ENCODE assay signal across 10 cellular contexts in the genomic region with DNA sequence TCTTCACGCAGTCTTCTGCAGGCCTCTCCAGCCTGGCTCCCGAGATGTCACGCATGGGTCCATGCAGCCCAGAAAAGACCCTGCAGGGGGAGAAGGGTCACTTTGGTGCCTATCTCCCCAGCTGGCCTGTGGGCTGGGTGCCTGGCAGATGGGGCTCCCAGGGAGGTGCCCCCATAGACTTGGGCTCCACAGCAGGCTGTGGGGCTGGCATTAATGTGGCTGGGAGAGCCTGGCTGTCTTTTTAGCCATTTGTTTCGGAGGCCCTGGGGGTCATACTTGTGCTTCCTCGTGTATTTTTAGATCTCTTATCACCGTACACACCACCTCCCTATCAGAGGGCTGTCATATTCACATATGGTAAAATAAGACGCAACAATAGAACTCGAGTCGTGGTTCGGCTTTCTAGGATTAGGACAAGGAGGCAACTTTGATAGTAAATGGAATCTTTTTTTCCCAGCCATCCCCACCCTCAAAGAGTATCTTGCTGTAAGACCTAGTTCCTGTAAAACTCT.
DNase-seq lines count a peak whose midpoint lies in the region; ATAC-seq, FAIRE-seq and TF ChIP-seq lines count a peak whose summit lies in the region.
"Had no signal": no experiment of that assay in that cellular context is flagged by ENCODE, and none has a peak within 500 bp of the region (broad histone marks: within the 10 kb centered on the region; RNA-seq: fewer than 3 reads in every experiment).

No MANE protein-coding gene starts in this region.

- peaks cover 73% of the 10 kb centered on the region for H3K4me1 ChIP-seq in OCI-LY7 (ENCODE audit: insufficient read depth, low read length, poor library complexity, severe bottlenecking)
- peaks cover 29% of the 10 kb centered on the region for H3K4me1 ChIP-seq in endodermal cell (ENCODE audit: control insufficient read depth, insufficient read depth, low read length)
- H3K4me1 ChIP-seq in neural progenitor cell: peaks cover 22% of the 10 kb centered on the region

- H3K9ac ChIP-seq in endodermal cell (ENCODE audit: extremely low read depth, low read length, poor library complexity, severe bottlenecking): no peak overlapping the region
- H3K9ac ChIP-seq in neural progenitor cell: no peak overlapping the region

- peak overlapping the region; percentile 93 for H3K27ac Mint-ChIP-seq in CD4-positive, alpha-beta T cell
- H3K27ac Mint-ChIP-seq in endodermal cell: peak overlapping the region; percentile 19
- peak overlapping the region; percentile 69 for H3K27ac Mint-ChIP-seq in neural progenitor cell

- no TSS peak for BruUV-seq in OCI-LY7 (replicated peaks; lab: Mats Ljungman, UMichigan)

- H3K27me3 Mint-ChIP-seq in CD4-positive, alpha-beta T cell: no peaks in the 10 kb centered on the region
- H3K27me3 Mint-ChIP-seq in endodermal cell (ENCODE audit: insufficient read depth): no peaks in the 10 kb centered on the region
- peaks cover 8% of the 10 kb centered on the region for H3K27me3 Mint-ChIP-seq in neural progenitor cell (ENCODE audit: insufficient read depth, low read depth)

- H3K9me3 ChIP-seq in CD4-positive, alpha-beta T cell (ENCODE audit: control insufficient read depth, low read length): no peaks in the 10 kb centered on the region
- H3K9me3 ChIP-seq in OCI-LY7 (ENCODE audit: low read length): no peaks in the 10 kb centered on the region
- H3K9me3 ChIP-seq in endodermal cell (ENCODE audit: control insufficient read depth, low read length): no peaks in the 10 kb centered on the region
- no peaks in the 10 kb centered on the region for H3K9me3 ChIP-seq in neural progenitor cell (ENCODE audit: low read depth)
- H3K9me3 ChIP-seq: testis had no signal

- no peak overlapping the region for H2AFZ ChIP-seq in OCI-LY7 (ENCODE audit: low read length)
- no peak overlapping the region for H2AFZ ChIP-seq in neural progenitor cell (replicated peaks)

- H4K20me1 ChIP-seq in OCI-LY7 (ENCODE audit: insufficient read depth, low read length) (peaks cover 10% of the 10 kb centered on the region), neural progenitor cell (ENCODE audit: low read depth) (peaks cover 28% of the 10 kb centered on the region)

- H3K36me3 ChIP-seq in OCI-LY7 (ENCODE audit: insufficient read depth, low read length): peaks cover 37% of the 10 kb centered on the region; the same call in 1 of the 2 replicates
- H3K36me3 ChIP-seq in endodermal cell (ENCODE audit: control insufficient read depth, insufficient read depth, low read length): peaks cover 36% of the 10 kb centered on the region
- no peaks in the 10 kb centered on the region for H3K36me3 ChIP-seq in neural progenitor cell

- POLR2A ChIA-PET in CD4-positive, alpha-beta T cell (lab: Charles Lee): interaction anchor here (0.8 to 5.7 kb wide), 5 partner anchors 9 to 28 kb away, joined by 3 to 43 read pairs (median 10); no protein-coding TSS in a partner anchor
- POLR2A ChIA-PET in OCI-LY7 (lab: Charles Lee): interaction anchor here (0.7 to 1.3 kb wide), 2 partner anchors 19 to 27 kb away, joined by 3 read pairs; no protein-coding TSS in a partner anchor

- no peak for FAIRE-seq in H54 (lab: Jason Lieb, UNC)

- peaks cover 18% of the 10 kb centered on the region for H3K36me3 Mint-ChIP-seq in CD4-positive, alpha-beta T cell (ENCODE audit: low read depth)
- peaks cover 19% of the 10 kb centered on the region for H3K36me3 Mint-ChIP-seq in endodermal cell (ENCODE audit: low read depth)
- H3K36me3 Mint-ChIP-seq in neural progenitor cell: peaks cover 4% of the 10 kb centered on the region

- no peak for DNase-seq in CD4-positive, alpha-beta T cell
- DNase-seq in OCI-LY7 (ENCODE audit: low spot score) (no peak), endodermal cell (no peak), neural progenitor cell (ENCODE audit: low spot score) (no peak), H54 (ENCODE audit: insufficient read length, low spot score) (no peak), NCI-H2107 (lab: John Stamatoyannopoulos, UW) (no peak)
- no peak for DNase-seq in stimulated activated CD4-positive, alpha-beta T cell treated with anti-CD3 and anti-CD28 coated beads, Interleukin-15, amount 100 ng/mL, for 24 hours
- DNase-seq: NCI-H82, testis had no signal

- no peak for ATAC-seq in CD4-positive, alpha-beta T cell (ENCODE audit: poor library complexity)
- ATAC-seq in HG03565 (IDR thresholded peaks at IDR 0.05; ENCODE audit: unreplicated experiment): no peak

- no peak for TF ChIP-seq CTCF in CD4-positive, alpha-beta T cell (IDR thresholded peaks at IDR 0.05)
- no peak for TF ChIP-seq CTCF in OCI-LY7 (conservative IDR thresholded peaks at IDR 0.05; ENCODE audit: low read length)
- TF ChIP-seq CTCF in endodermal cell (conservative IDR thresholded peaks at IDR 0.05): no peak
- TF ChIP-seq CTCF in neural progenitor cell (IDR thresholded peaks at IDR 0.05): no peak

- H3K4me2 ChIP-seq in OCI-LY7 (ENCODE audit: low read length) (peak overlapping the region; percentile 68), neural progenitor cell (peak overlapping the region; percentile 66)

- no peaks in the 10 kb centered on the region for H3K27me3 ChIP-seq in CD4-positive, alpha-beta T cell (ENCODE audit: control insufficient read depth, insufficient read depth, low read length)
- no peaks in the 10 kb centered on the region for H3K27me3 ChIP-seq in endodermal cell (ENCODE audit: control insufficient read depth, insufficient read depth, low read length, poor library complexity, severe bottlenecking)
- H3K27me3 ChIP-seq in neural progenitor cell: no peaks in the 10 kb centered on the region
- H3K27me3 ChIP-seq: testis had no signal

- H3K9me3 Mint-ChIP-seq in CD4-positive, alpha-beta T cell: no peaks in the 10 kb centered on the region
- H3K9me3 Mint-ChIP-seq in endodermal cell (no peaks in the 10 kb centered on the region), neural progenitor cell (no peaks in the 10 kb centered on the region)

- CTCF ChIA-PET in CD4-positive, alpha-beta T cell (lab: Charles Lee): interaction anchor here (0.9 to 15.5 kb wide), 6 partner anchors 15 to 43 kb away, joined by 3 to 254 read pairs (median 11); no protein-coding TSS in a partner anchor
- CTCF ChIA-PET in OCI-LY7 (lab: Charles Lee; ENCODE audit: unreplicated experiment): no interaction called here

- H3K4me3 ChIP-seq in OCI-LY7 (ENCODE audit: low read depth, low read length, poor library complexity, severe bottlenecking) (peak overlapping the region; percentile 33), endodermal cell (ENCODE audit: low read length) (peak overlapping the region; percentile 38), neural progenitor cell (no peak overlapping the region)
- H3K4me3 ChIP-seq: testis had no signal

- TF ChIP-seq POLR2A in H54 (IDR thresholded peaks at IDR 0.05; ENCODE audit: low read depth, low read length): no peak

- 88 to 100% methylated on average over 1 to 10 of the region's 10 CpGs for WGBS in endodermal cell (ENCODE audit: insufficient coverage in 1 of 2, insufficient read length in 1 of 2), 2 experiments

- peak overlapping the region; percentile 64 for H3K27ac ChIP-seq in CD4-positive, alpha-beta T cell (ENCODE audit: low read depth, low read length)
- H3K27ac ChIP-seq in OCI-LY7 (ENCODE audit: low read depth, low read length, poor library complexity, severe bottlenecking) (peak overlapping the region; percentile 29), endodermal cell (ENCODE audit: low read depth, low read length) (no peak overlapping the region), neural progenitor cell (no peak overlapping the region)

- peaks cover 99% of the 10 kb centered on the region for H3K79me2 ChIP-seq in OCI-LY7 (ENCODE audit: insufficient read depth, low read depth, low read length)
- H3K79me2 ChIP-seq in neural progenitor cell (ENCODE audit: low read depth): no peaks in the 10 kb centered on the region

- intact Hi-C loops in CD4-positive, alpha-beta T cell (cut with DNase I, micrococcal nuclease): loop anchor here (2.0 to 10.0 kb wide), 2 partner anchors 43 to 263 kb away; partner anchors contain the start of gene UBE2F (in 1 of the 2)
- intact Hi-C loops in OCI-LY7 (cut with micrococcal nuclease; ENCODE audit: unreplicated experiment): no loop called here

- H3F3A ChIP-seq in neural progenitor cell (ENCODE audit: low read depth): no peaks in the 10 kb centered on the region

- H3K4me1 Mint-ChIP-seq in CD4-positive, alpha-beta T cell (ENCODE audit: low read depth): peaks cover 95% of the 10 kb centered on the region
- H3K4me1 Mint-ChIP-seq in endodermal cell (peaks cover 49% of the 10 kb centered on the region), neural progenitor cell (peaks cover 68% of the 10 kb centered on the region)

- no peaks in the 10 kb centered on the region for H3K9me2 ChIP-seq in OCI-LY7 (ENCODE audit: insufficient read depth, low read length)

- peak overlapping the region; percentile 78 for H3K4me3 Mint-ChIP-seq in CD4-positive, alpha-beta T cell
- H3K4me3 Mint-ChIP-seq in endodermal cell (peak overlapping the region; percentile 6), neural progenitor cell (peak overlapping the region; percentile 67)

Comparison
In these comparisons a context has a peak if more than half of its experiments do, and no peak if none do; other contexts are left out.
1. H3K27ac ChIP-seq: peak in CD4-positive, alpha-beta T cell (single experiment) and OCI-LY7 (single experiment); none in endodermal cell (single experiment) and neural progenitor cell (single experiment).
2. H3K27ac Mint-ChIP-seq: peak in every context shown above with its lines; median percentile 93 in CD4-positive, alpha-beta T cell; 69 in neural progenitor cell; 19 in endodermal cell.
3. H3K4me3 Mint-ChIP-seq: peak in every context shown above with its lines; median percentile 78 in CD4-positive, alpha-beta T cell; 67 in neural progenitor cell; 6 in endodermal cell.